Comparison of ENCODE assay signal across 12 cellular contexts in genomic region chr5:135543151-135543818, GRCh38. TPM values are rescaled to one million over a fixed set of nuclear protein-coding genes. Genes with fewer than 3 reads are reported as not detected.
DNase-seq lines count a peak whose midpoint lies in the region; ATAC-seq and TF ChIP-seq lines count a peak whose summit lies in the region.
"Had no signal": no experiment of that assay in that cellular context is flagged by ENCODE, and none has a peak within 500 bp of the region (broad histone marks: within the 10 kb centered on the region; RNA-seq: fewer than 3 reads in every experiment).

No MANE protein-coding gene starts in this region.

- H3K9me3 ChIP-seq in lower lobe of right lung (no peaks in the 10 kb centered on the region), tibial artery (no peaks in the 10 kb centered on the region)

- ATAC-seq in lower lobe of right lung = no peak
- ATAC-seq in HG02973 (IDR thresholded peaks at IDR 0.05; ENCODE audit: unreplicated experiment) = no peak

- CTCF ChIA-PET in activated naive CD4-positive, alpha-beta T cell treated with anti-CD3 and anti-CD28 coated beads, Interleukin-2, amount 10 ng/mL, durations not matched to agents 7 days and 5 days (lab: Charles Lee) = interaction anchor here (2.0 to 2.6 kb wide), 2 partner anchors 23 to 81 kb away, joined by 10 to 16 read pairs; no protein-coding TSS in a partner anchor

- peaks cover 13% of the 10 kb centered on the region for H3K4me1 Mint-ChIP-seq in activated naive CD4-positive, alpha-beta T cell treated with anti-CD3 and anti-CD28 coated beads, Interleukin-2, amount 10 ng/mL, durations not matched to agents 7 days and 5 days
- peaks cover 8% of the 10 kb centered on the region for H3K4me1 Mint-ChIP-seq in activated T-helper 2 cell treated with anti-CD3 and anti-CD28 coated beads, Interferon-gamma antibody, Interleukin-2, Interleukin-4, amounts not matched to agents 10 μg/mL and 5 μg/mL and 100 μg/mL, durations not matched to agents 14 hours and 24 hours and 36 hours (ENCODE audit: low read depth)

- H3K27ac ChIP-seq in lower lobe of right lung (no peak overlapping the region), tibial artery (no peak overlapping the region)

- peak overlapping the region; percentile 58 for H3K4me3 ChIP-seq in lower lobe of right lung
- H3K4me3 ChIP-seq in tibial artery = peak overlapping the region; percentile 36 to 44

- H3K36me3 Mint-ChIP-seq in activated naive CD4-positive, alpha-beta T cell treated with anti-CD3 and anti-CD28 coated beads, Interleukin-2, amount 10 ng/mL, durations not matched to agents 7 days and 5 days = peaks cover 3% of the 10 kb centered on the region
- H3K36me3 Mint-ChIP-seq in activated T-helper 2 cell treated with anti-CD3 and anti-CD28 coated beads, Interferon-gamma antibody, Interleukin-2, Interleukin-4, amounts not matched to agents 10 μg/mL and 5 μg/mL and 100 μg/mL, durations not matched to agents 14 hours and 24 hours and 36 hours (ENCODE audit: low read depth) = no peaks in the 10 kb centered on the region

- peak overlapping the region; percentile 66 for H3K4me3 Mint-ChIP-seq in activated naive CD4-positive, alpha-beta T cell treated with anti-CD3 and anti-CD28 coated beads, Interleukin-2, amount 10 ng/mL, durations not matched to agents 7 days and 5 days
- H3K4me3 Mint-ChIP-seq in activated T-helper 2 cell treated with anti-CD3 and anti-CD28 coated beads, Interferon-gamma antibody, Interleukin-2, Interleukin-4, amounts not matched to agents 10 μg/mL and 5 μg/mL and 100 μg/mL, durations not matched to agents 14 hours and 24 hours and 36 hours (ENCODE audit: low read depth) = peak overlapping the region; percentile 38

- no peaks in the 10 kb centered on the region for H3K9me3 Mint-ChIP-seq in activated naive CD4-positive, alpha-beta T cell treated with anti-CD3 and anti-CD28 coated beads, Interleukin-2, amount 10 ng/mL, durations not matched to agents 7 days and 5 days
- no peaks in the 10 kb centered on the region for H3K9me3 Mint-ChIP-seq in activated T-helper 2 cell treated with anti-CD3 and anti-CD28 coated beads, Interferon-gamma antibody, Interleukin-2, Interleukin-4, amounts not matched to agents 10 μg/mL and 5 μg/mL and 100 μg/mL, durations not matched to agents 14 hours and 24 hours and 36 hours

- peaks cover 16% of the 10 kb centered on the region for H3K4me1 ChIP-seq in lower lobe of right lung
- peaks cover 0 to 17% (median 15%) of the 10 kb centered on the region in 4 donors for H3K4me1 ChIP-seq in tibial artery

- intact Hi-C loops in activated T-helper 2 cell treated with anti-CD3 and anti-CD28 coated beads, Interferon-gamma antibody, Interleukin-2, Interleukin-4, amounts not matched to agents 10 μg/mL and 5 μg/mL and 100 μg/mL, durations not matched to agents 14 hours and 24 hours and 36 hours (cut with micrococcal nuclease) = no loop called here
- intact Hi-C loops in lower lobe of right lung (cut with DNase I) (no loop called here), tibial artery (cut with DNase I; ENCODE audit: low total_unique reads) (no loop called here)

- peaks cover 100% of the 10 kb centered on the region for H3K27me3 Mint-ChIP-seq in activated naive CD4-positive, alpha-beta T cell treated with anti-CD3 and anti-CD28 coated beads, Interleukin-2, amount 10 ng/mL, durations not matched to agents 7 days and 5 days
- peaks cover 87% of the 10 kb centered on the region for H3K27me3 Mint-ChIP-seq in activated T-helper 2 cell treated with anti-CD3 and anti-CD28 coated beads, Interferon-gamma antibody, Interleukin-2, Interleukin-4, amounts not matched to agents 10 μg/mL and 5 μg/mL and 100 μg/mL, durations not matched to agents 14 hours and 24 hours and 36 hours (ENCODE audit: low read depth)

- H3K36me3 ChIP-seq in lower lobe of right lung = no peaks in the 10 kb centered on the region
- no peaks in the 10 kb centered on the region for H3K36me3 ChIP-seq in tibial artery

- TF ChIP-seq CTCF in lower lobe of right lung (IDR thresholded peaks at IDR 0.05) (no peak), tibial artery (IDR thresholded peaks at IDR 0.05) (no peak)

- H3K27ac Mint-ChIP-seq in activated naive CD4-positive, alpha-beta T cell treated with anti-CD3 and anti-CD28 coated beads, Interleukin-2, amount 10 ng/mL, durations not matched to agents 7 days and 5 days = no peak overlapping the region
- H3K27ac Mint-ChIP-seq in activated T-helper 2 cell treated with anti-CD3 and anti-CD28 coated beads, Interferon-gamma antibody, Interleukin-2, Interleukin-4, amounts not matched to agents 10 μg/mL and 5 μg/mL and 100 μg/mL, durations not matched to agents 14 hours and 24 hours and 36 hours = no peak overlapping the region

- DNase-seq in activated naive CD4-positive, alpha-beta T cell treated with anti-CD3 and anti-CD28 coated beads, Interleukin-2, amount 10 ng/mL, durations not matched to agents 7 days and 5 days = no peak
- no peak for DNase-seq in activated naive CD4-positive, alpha-beta T cell (lab: John Stamatoyannopoulos, UW)
- DNase-seq in activated T-helper 2 cell treated with anti-CD3 and anti-CD28 coated beads, Interferon-gamma antibody, Interleukin-2, Interleukin-4, amounts not matched to agents 10 μg/mL and 5 μg/mL and 100 μg/mL, durations not matched to agents 14 hours and 24 hours and 36 hours (ENCODE audit: low spot score) = no peak
- DNase-seq in lower lobe of right lung (no peak), tibial artery (no peak), NCI-H2081 treated with DMSO at 0.1 percent for 48 hours (lab: John Stamatoyannopoulos, UW) (no peak), DMS 273 (lab: John Stamatoyannopoulos, UW; ENCODE audit: unreplicated experiment) (no peak)
- DNase-seq: DND-41, NCI-H774 had no signal

- H3K27me3 ChIP-seq in lower lobe of right lung (ENCODE audit: low read depth) (peaks cover 90% of the 10 kb centered on the region), tibial artery (peaks cover 0 to 82% of the 10 kb centered on the region in 2 donors)

RNA-seq across cellular contexts. Expression of gene NEUROG1, which starts 7.5 kb away (rescaled TPM):
- total RNA-seq in activated T-helper 2 cell treated with anti-CD3 and anti-CD28 coated beads, Interferon-gamma antibody, Interleukin-2, Interleukin-4, amounts not matched to agents 10 μg/mL and 5 μg/mL and 100 μg/mL, durations not matched to agents 14 hours and 24 hours and 36 hours = not detected in 2 replicates
- total RNA-seq in lower lobe of right lung = not detected
- total RNA-seq: left lobe of liver, subcutaneous adipose tissue had no signal

RNA-seq across cellular contexts. Expression of gene CXCL14, which starts 35.5 kb away (rescaled TPM):
- total RNA-seq in activated T-helper 2 cell treated with anti-CD3 and anti-CD28 coated beads, Interferon-gamma antibody, Interleukin-2, Interleukin-4, amounts not matched to agents 10 μg/mL and 5 μg/mL and 100 μg/mL, durations not matched to agents 14 hours and 24 hours and 36 hours = not detected in 2 replicates
- total RNA-seq in lower lobe of right lung = 42.4 TPM

Comparison
In these comparisons a context has a peak if more than half of its experiments do, and no peak if none do; other contexts are left out.
1. RNA of gene CXCL14, which starts 35.5 kb away (total RNA-seq): 42.4 TPM in lower lobe of right lung (single experiment); not detected in activated T-helper 2 cell treated with anti-CD3 and anti-CD28 coated beads, Interferon-gamma antibody, Interleukin-2, Interleukin-4, amounts not matched to agents 10 μg/mL and 5 μg/mL and 100 μg/mL, durations not matched to agents 14 hours and 24 hours and 36 hours; every median in the first group is over 10 times any median in the second.